8 cellular contexts compared by ENCODE assay signal in the genomic region with DNA sequence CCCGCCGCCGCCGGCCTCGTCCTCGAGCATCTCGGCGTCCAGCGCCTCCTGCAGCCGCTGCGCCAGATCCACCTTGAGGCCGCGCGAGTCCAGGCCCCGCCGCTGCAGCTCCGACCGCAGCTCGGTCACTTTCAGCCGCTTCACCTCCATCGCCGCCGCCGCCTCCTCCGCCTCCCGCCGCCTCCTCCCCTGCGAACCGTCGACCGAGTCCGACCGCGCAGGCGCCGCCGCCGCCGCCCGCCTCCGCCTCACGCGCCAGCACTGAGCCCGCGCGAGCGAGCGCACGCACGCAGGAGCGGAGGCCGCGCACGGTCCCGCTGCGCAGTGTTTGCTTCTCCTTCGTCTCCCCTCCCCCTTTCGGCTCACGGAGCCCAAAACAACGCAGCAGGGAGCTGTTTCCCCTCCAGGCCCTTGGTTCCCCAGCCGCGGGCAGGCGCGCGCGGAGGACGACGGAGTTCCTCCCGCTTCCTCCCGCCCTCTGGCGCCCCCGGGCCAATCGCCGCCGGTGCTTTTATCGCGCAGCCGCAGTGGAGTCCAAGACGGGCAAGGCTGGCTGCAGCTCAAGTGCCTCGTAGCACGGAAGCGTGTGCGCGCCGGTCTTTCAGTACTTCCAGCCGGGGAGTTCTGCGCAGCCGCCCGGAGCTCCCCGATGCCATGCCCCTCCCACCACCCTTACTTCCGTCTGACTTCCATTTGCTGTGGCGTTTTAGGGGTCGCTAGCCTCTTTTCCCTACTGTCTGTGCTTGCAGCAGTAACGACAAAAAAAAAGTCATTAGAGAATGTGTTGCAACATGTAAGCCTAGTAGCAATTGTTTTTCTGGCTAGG. TPM values are rescaled to one million over a fixed set of nuclear protein-coding genes. Genes with fewer than 3 reads are reported as not detected.
A peak's percentile ranks its signal among the peaks of the same experiment; 100 is the strongest.
DNase-seq lines count a peak whose midpoint lies in the region; TF ChIP-seq lines count a peak whose summit lies in the region.

A gene (minus strand): TSS at position 451 of the 826 bp plus-strand sequence. CDS start 301 bp downstream, at position 150.

- H3K4me3 ChIP-seq in HAP-1 = peak within 1 kb of the TSS; percentile 57
- H3K4me3 ChIP-seq in MM.1S (ENCODE audit: low read length) = peak within 1 kb of the TSS; percentile 93
- H3K4me3 ChIP-seq in fibroblast of villous mesenchyme (ENCODE audit: low read depth, low read length) = peak within 1 kb of the TSS; percentile 91
- peak within 1 kb of the TSS; percentile 79 for H3K4me3 ChIP-seq in neural progenitor cell

- H3K9me3 Mint-ChIP-seq in neural progenitor cell = no peaks in the 10 kb centered on the region

- peaks cover 10% of the 10 kb centered on the region; the same call in 1 of the 2 replicates for H4K20me1 ChIP-seq in MM.1S (ENCODE audit: insufficient read depth, low read length)
- peaks cover 50% of the 10 kb centered on the region for H4K20me1 ChIP-seq in neural progenitor cell (ENCODE audit: low read depth)

- DNase-seq in G401 (ENCODE audit: low spot score) = peak; percentile 98
- DNase-seq in HAP-1 (ENCODE audit: low spot score in 2 of 2) = peak; percentile 96 to 98
- peak; percentile 100 for DNase-seq in MM.1S
- peak; percentile 94 for DNase-seq in SIG-M5 (lab: John Stamatoyannopoulos, UW)
- peak; percentile 99 for DNase-seq in activated gamma-delta T cell (lab: John Stamatoyannopoulos, UW)
- DNase-seq in fibroblast of villous mesenchyme (ENCODE audit: low read depth) = peak; percentile 99
- peak; percentile 100 for DNase-seq in neural progenitor cell (ENCODE audit: low spot score)
- peak; percentile 97 for DNase-seq in stromal cell of bone marrow (ENCODE audit: low read depth)

- peak within 1 kb of the TSS; percentile 93 for H3K4me3 Mint-ChIP-seq in neural progenitor cell

- H2AFZ ChIP-seq in MM.1S (ENCODE audit: low read length) (peak within 1 kb of the TSS; percentile 87), neural progenitor cell (replicated peaks) (peak within 1 kb of the TSS; percentile 96)

- H3K4me1 ChIP-seq in HAP-1 = peaks cover 9% of the 10 kb centered on the region
- H3K4me1 ChIP-seq in MM.1S (ENCODE audit: low read length) = peaks cover 14% of the 10 kb centered on the region
- peaks cover 18% of the 10 kb centered on the region for H3K4me1 ChIP-seq in neural progenitor cell

- H3K9ac ChIP-seq in MM.1S (ENCODE audit: low read length) (peak within 1 kb of the TSS; percentile 92), neural progenitor cell (peak within 1 kb of the TSS; percentile 87)

- no peaks in the 10 kb centered on the region for H3K9me2 ChIP-seq in MM.1S (replicated peaks; ENCODE audit: insufficient read depth, low read length)

- peaks cover 27% of the 10 kb centered on the region for H3K36me3 Mint-ChIP-seq in neural progenitor cell

- in situ Hi-C loops in G401 (cut with HindIII; ENCODE audit: low sequenced_read_pairs) (no loop called here), HAP-1 (cut with MboI; ENCODE audit: low sequenced_read_pairs) (loop anchor here (10.0 kb wide), 1 partner anchor 148 kb away; no protein-coding TSS in a partner anchor)

- H3F3A ChIP-seq in MM.1S (ENCODE audit: insufficient read depth, low read length) (peaks cover 30% of the 10 kb centered on the region), neural progenitor cell (ENCODE audit: low read depth) (peaks cover 54% of the 10 kb centered on the region)

- H3K79me2 ChIP-seq in MM.1S (ENCODE audit: low read length) (peaks cover 79% of the 10 kb centered on the region), neural progenitor cell (ENCODE audit: low read depth) (peaks cover 86% of the 10 kb centered on the region)

- H3K36me3 ChIP-seq in HAP-1 (replicated peaks) (peaks cover 48% of the 10 kb centered on the region), MM.1S (replicated peaks; ENCODE audit: insufficient read depth, low read length) (peaks cover 20% of the 10 kb centered on the region), neural progenitor cell (peaks cover 18% of the 10 kb centered on the region)

- peaks cover 51% of the 10 kb centered on the region for H3K4me1 Mint-ChIP-seq in neural progenitor cell

- no peaks in the 10 kb centered on the region for H3K27me3 ChIP-seq in HAP-1 (ENCODE audit: low read depth)
- H3K27me3 ChIP-seq in MM.1S (replicated peaks; ENCODE audit: insufficient read depth, low read length) = no peaks in the 10 kb centered on the region
- no peaks in the 10 kb centered on the region for H3K27me3 ChIP-seq in neural progenitor cell

- H3K4me2 ChIP-seq in MM.1S (ENCODE audit: low read depth, low read length) (peak within 1 kb of the TSS; percentile 89), neural progenitor cell (peak within 1 kb of the TSS; percentile 95)

- H3K27ac ChIP-seq in MM.1S (ENCODE audit: low read length) = peak within 1 kb of the TSS; percentile 92
- peak within 1 kb of the TSS; percentile 98 for H3K27ac ChIP-seq in neural progenitor cell

- H3K27ac Mint-ChIP-seq in neural progenitor cell = peak within 1 kb of the TSS; percentile 99

- peaks cover 12% of the 10 kb centered on the region for H3K27me3 Mint-ChIP-seq in neural progenitor cell (ENCODE audit: insufficient read depth, low read depth)

- H3K9me3 ChIP-seq in HAP-1 = no peaks in the 10 kb centered on the region
- H3K9me3 ChIP-seq in MM.1S (replicated peaks; ENCODE audit: insufficient read depth, low read length) = no peaks in the 10 kb centered on the region
- H3K9me3 ChIP-seq in neural progenitor cell (ENCODE audit: low read depth) = no peaks in the 10 kb centered on the region

- peak; percentile 7; the same call in 1 of the 2 replicates for TF ChIP-seq CTCF in MM.1S (IDR thresholded peaks at IDR 0.05; ENCODE audit: low read length)
- no peak for TF ChIP-seq CTCF in fibroblast of villous mesenchyme (IDR thresholded peaks at IDR 0.05; ENCODE audit: insufficient read depth, low read depth, low read length)
- peak; percentile 11 for TF ChIP-seq CTCF in neural progenitor cell (IDR thresholded peaks at IDR 0.05)

RNA-seq across cellular contexts. Expression of the gene that starts here (rescaled TPM):
- 13.5 and 14.9 TPM in 2 replicates for total RNA-seq in G401 (2014; rRNA removed; shearing (Covaris generic))
- total RNA-seq in fibroblast of villous mesenchyme = 15.5 and 17.3 TPM in 2 replicates
- 30.9 and 32.5 TPM in 2 replicates for total RNA-seq in neural progenitor cell (ENCODE audit: low replicate concordance)

Comparison
In these comparisons a context has a peak if more than half of its experiments do, and no peak if none do; other contexts are left out.
1. Peak in every context shown above with its lines: DNase-seq, H3K4me3 ChIP-seq and H3K27ac ChIP-seq.